ENCODE assay signal across 22 cellular contexts in genomic region chr18:37552296-37552695, GRCh38. TPM values are rescaled to one million over a fixed set of nuclear protein-coding genes. Genes with fewer than 3 reads are reported as not detected.
"Had no signal": no experiment of that assay in that cellular context is flagged by ENCODE, and none has a peak within 500 bp of the region (broad histone marks: within the 10 kb centered on the region; RNA-seq: fewer than 3 reads in every experiment).

No MANE protein-coding gene starts in this region.

- H3K27ac ChIP-seq: epithelial cell of prostate, esophagus muscularis mucosa, gastroesophageal sphincter, parathyroid adenoma, right atrium auricular region, sigmoid colon, skin epidermis, stomach, thoracic aorta, transverse colon had no signal

- H3K27me3 ChIP-seq: right atrium auricular region had no signal

- H3K4me1 ChIP-seq: esophagus muscularis mucosa, gastroesophageal sphincter, parathyroid adenoma, right atrium auricular region, sigmoid colon, stomach, transverse colon had no signal

- H3K36me3 ChIP-seq: esophagus muscularis mucosa, gastroesophageal sphincter, right atrium auricular region, sigmoid colon, stomach, thoracic aorta, transverse colon had no signal

- H3K9ac ChIP-seq: parathyroid adenoma had no signal

- ATAC-seq: effector memory CD8-positive, alpha-beta T cell; gastroesophageal sphincter; left cardiac atrium had no signal

- DNase-seq: effector memory CD8-positive, alpha-beta T cell; immature natural killer cell; left cardiac atrium; mesendoderm; naive B cell; sigmoid colon; stimulated activated CD4-positive, alpha-beta T cell treated with anti-CD3 and anti-CD28 coated beads, Interleukin-12 subunit alpha, Interleukin-12 subunit beta, amount 100 ng/mL, for 4 hours; stimulated activated naive CD4-positive, alpha-beta T cell; stomach; transverse colon had no signal

- H3K79me2 ChIP-seq: parathyroid adenoma had no signal

- H3K9me3 ChIP-seq: esophagus muscularis mucosa, gastroesophageal sphincter, right atrium auricular region, sigmoid colon, stomach, thoracic aorta, transverse colon had no signal

- FAIRE-seq: colon, keratinocyte had no signal

- H2AFZ ChIP-seq: parathyroid adenoma had no signal

- H3K4me3 ChIP-seq: esophagus muscularis mucosa, gastroesophageal sphincter, right atrium auricular region, sigmoid colon, skin epidermis, stomach, thoracic aorta, transverse colon had no signal

RNA-seq across cellular contexts. Expression of gene CELF4, which starts 13.3 kb away (rescaled TPM):
- total RNA-seq: fibroblast of villous mesenchyme, lung microvascular endothelial cell, pulmonary artery endothelial cell, thoracic aorta had no signal
- polyA plus RNA-seq: keratinocyte had no signal
